8 cellular contexts compared by ENCODE assay signal in the genomic region with DNA sequence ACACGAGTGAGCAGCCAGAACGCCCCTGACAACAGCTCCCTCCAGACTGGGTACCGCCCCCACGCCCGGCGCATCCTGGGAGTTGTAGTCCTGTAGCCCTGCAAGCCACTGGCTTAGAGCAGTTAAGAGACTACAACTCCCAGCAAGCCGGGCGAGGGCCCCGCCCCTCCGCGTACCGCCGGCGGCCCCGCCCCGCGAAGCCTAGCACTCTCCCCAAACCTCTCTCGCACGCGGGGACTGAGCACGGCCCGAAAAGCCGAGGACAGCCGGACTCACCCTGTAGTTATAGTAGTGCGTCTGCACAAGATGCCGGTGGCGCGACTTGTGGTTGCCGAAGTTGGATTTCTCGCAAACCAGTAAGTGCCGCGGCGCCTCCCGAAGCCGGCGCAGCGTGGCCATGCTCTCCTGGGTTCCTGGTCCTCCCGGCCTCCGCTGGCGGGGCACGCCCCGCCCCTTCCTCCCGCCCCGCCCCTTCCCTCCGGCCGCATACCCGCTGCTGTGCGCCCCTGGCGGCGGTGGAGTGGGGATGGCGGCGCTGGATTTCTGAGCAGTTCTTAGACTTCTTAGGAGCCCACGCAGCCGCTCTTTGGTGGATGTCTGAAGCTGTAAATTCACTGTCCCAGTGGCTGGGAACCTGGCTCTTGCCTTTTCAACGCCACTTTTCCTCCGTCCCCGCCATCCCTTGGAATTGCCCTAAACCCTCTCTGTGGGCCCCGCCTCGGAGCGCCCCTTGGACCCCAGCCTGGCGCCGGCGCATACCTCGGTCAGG. TPM values are rescaled to one million over a fixed set of nuclear protein-coding genes. Genes with fewer than 3 reads are reported as not detected.
A peak's percentile ranks its signal among the peaks of the same experiment; 100 is the strongest.
DNase-seq lines count a peak whose midpoint lies in the region; ATAC-seq and TF ChIP-seq lines count a peak whose summit lies in the region.

A gene with protein sequence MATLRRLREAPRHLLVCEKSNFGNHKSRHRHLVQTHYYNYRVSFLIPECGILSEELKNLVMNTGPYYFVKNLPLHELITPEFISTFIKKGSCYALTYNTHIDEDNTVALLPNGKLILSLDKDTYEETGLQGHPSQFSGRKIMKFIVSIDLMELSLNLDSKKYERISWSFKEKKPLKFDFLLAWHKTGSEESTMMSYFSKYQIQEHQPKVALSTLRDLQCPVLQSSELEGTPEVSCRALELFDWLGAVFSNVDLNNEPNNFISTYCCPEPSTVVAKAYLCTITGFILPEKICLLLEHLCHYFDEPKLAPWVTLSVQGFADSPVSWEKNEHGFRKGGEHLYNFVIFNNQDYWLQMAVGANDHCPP (minus strand): TSS at position 434 of the 769 bp plus-strand sequence. CDS start 35 bp downstream, at position 399.

- no peaks in the 10 kb centered on the region for H3K9me3 ChIP-seq in CD4-positive, CD25-positive, alpha-beta regulatory T cell (ENCODE audit: control insufficient read depth in 2 of 2, low read length in 2 of 2)
- H3K9me3 ChIP-seq in duodenal mucosa (ENCODE audit: control insufficient read depth in 1 of 2, low read length in 2 of 2), result no peaks in the 10 kb centered on the region

- H3K9me3 Mint-ChIP-seq in CD4-positive, CD25-positive, alpha-beta regulatory T cell, result no peaks in the 10 kb centered on the region
- H3K9me3 Mint-ChIP-seq in activated CD4-positive, alpha-beta memory T cell treated with anti-CD3 and anti-CD28 coated beads for 36 hours, result no peaks in the 10 kb centered on the region

- WGBS in lower leg skin, 2 donors, result 1% methylated on average over 35 to 37 of the region's 64 CpGs

- peak within 1 kb of the TSS; percentile 60 to 86 for H3K9ac ChIP-seq in duodenal mucosa (ENCODE audit: low read depth in 1 of 2, low read length in 2 of 2)

- peak in 1 of 3 donors; percentile 81 for TF ChIP-seq CTCF in lower leg skin (IDR thresholded peaks at IDR 0.05)

- peaks cover 22% of the 10 kb centered on the region for H3K36me3 Mint-ChIP-seq in CD4-positive, CD25-positive, alpha-beta regulatory T cell
- H3K36me3 Mint-ChIP-seq in activated CD4-positive, alpha-beta memory T cell treated with anti-CD3 and anti-CD28 coated beads for 36 hours, result peaks cover 20% of the 10 kb centered on the region

- H3K4me1 ChIP-seq in CD4-positive, CD25-positive, alpha-beta regulatory T cell (ENCODE audit: control insufficient read depth, insufficient read depth, low read length, poor library complexity, severe bottlenecking), result peaks cover 12% of the 10 kb centered on the region
- H3K4me1 ChIP-seq in duodenal mucosa (ENCODE audit: control insufficient read depth in 1 of 2, insufficient read depth in 2 of 2, low read length in 2 of 2), result peaks cover 0 to 6% of the 10 kb centered on the region in 2 donors

- H3K27ac Mint-ChIP-seq in CD4-positive, CD25-positive, alpha-beta regulatory T cell, result peak within 1 kb of the TSS; percentile 94 to 97 (median 97)
- H3K27ac Mint-ChIP-seq in activated CD4-positive, alpha-beta memory T cell treated with anti-CD3 and anti-CD28 coated beads for 36 hours, result peak within 1 kb of the TSS; percentile 95

- POLR2A ChIA-PET in activated CD4-positive, alpha-beta memory T cell treated with anti-CD3 and anti-CD28 coated beads for 36 hours (lab: Charles Lee), result interaction anchor here (0.7 to 1.2 kb wide), 3 partner anchors 61 to 257 kb away, joined by 3 to 4 read pairs (median 4); a partner anchor contains a TSS

- no peaks in the 10 kb centered on the region for H3K27me3 Mint-ChIP-seq in CD4-positive, CD25-positive, alpha-beta regulatory T cell
- H3K27me3 Mint-ChIP-seq in activated CD4-positive, alpha-beta memory T cell treated with anti-CD3 and anti-CD28 coated beads for 36 hours, result no peaks in the 10 kb centered on the region

- peak within 1 kb of the TSS; percentile 79 for H3K4me3 ChIP-seq in CD4-positive, CD25-positive, alpha-beta regulatory T cell (ENCODE audit: low read depth, low read length)
- H3K4me3 ChIP-seq in duodenal mucosa (ENCODE audit: low read depth in 1 of 2, low read length in 2 of 2), result peak within 1 kb of the TSS; percentile 65 to 91
- peak within 1 kb of the TSS; percentile 42 for H3K4me3 ChIP-seq in lower leg skin (ENCODE audit: low read depth, poor library complexity, severe bottlenecking)

- H3K27me3 ChIP-seq in CD4-positive, CD25-positive, alpha-beta regulatory T cell (ENCODE audit: control insufficient read depth, insufficient read depth, low read length), result no peaks in the 10 kb centered on the region
- H3K27me3 ChIP-seq in duodenal mucosa (ENCODE audit: control insufficient read depth in 1 of 2, insufficient read depth in 2 of 2, low read length in 2 of 2), result no peaks in the 10 kb centered on the region

- CTCF ChIA-PET in activated CD4-positive, alpha-beta memory T cell treated with anti-CD3 and anti-CD28 coated beads for 36 hours (lab: Charles Lee), result interaction anchor here (0.5 to 2.0 kb wide), 7 partner anchors 12 to 202 kb away, joined by 3 to 14 read pairs (median 3); no protein-coding TSS in a partner anchor

- peaks cover 10% of the 10 kb centered on the region for H3K36me3 ChIP-seq in CD4-positive, CD25-positive, alpha-beta regulatory T cell (ENCODE audit: control insufficient read depth, insufficient read depth, low read length)
- H3K36me3 ChIP-seq in duodenal mucosa (ENCODE audit: control insufficient read depth in 1 of 2, insufficient read depth in 2 of 2, low read length in 2 of 2), result peaks cover 0 to 6% of the 10 kb centered on the region in 2 donors

- ATAC-seq in CD4-positive, CD25-positive, alpha-beta regulatory T cell (ENCODE audit: low read depth in 2 of 2), result peak; percentile 96 to 97
- ATAC-seq in GM19395 (IDR thresholded peaks at IDR 0.05; ENCODE audit: unreplicated experiment) (peak; percentile 92), HG03565 (IDR thresholded peaks at IDR 0.05; ENCODE audit: unreplicated experiment) (peak; percentile 96)

- peak within 1 kb of the TSS; percentile 94 to 98 (median 94) for H3K4me3 Mint-ChIP-seq in CD4-positive, CD25-positive, alpha-beta regulatory T cell
- H3K4me3 Mint-ChIP-seq in activated CD4-positive, alpha-beta memory T cell treated with anti-CD3 and anti-CD28 coated beads for 36 hours, result peak within 1 kb of the TSS; percentile 86

- peak; percentile 98 to 99 (median 99) for DNase-seq in CD4-positive, CD25-positive, alpha-beta regulatory T cell
- DNase-seq in NCI-H748 treated with DMSO at 0.1 percent for 48 hours (lab: John Stamatoyannopoulos, UW) (peak; percentile 96), lower leg skin (ENCODE audit: low spot score in 2 of 2) (peak; percentile 95 to 99)
- peak; percentile 99 for DNase-seq in activated CD4-positive, alpha-beta memory T cell treated with anti-CD3 and anti-CD28 coated beads for 36 hours
- DNase-seq in stimulated activated CD4-positive, alpha-beta T cell treated with anti-CD3 and anti-CD28 coated beads, Interleukin-4, amount 100 ng/mL, for 48 hours (ENCODE audit: low read depth in 2 of 2), result peak; percentile 98

- H3K4me1 Mint-ChIP-seq in CD4-positive, CD25-positive, alpha-beta regulatory T cell, result peaks cover 6 to 17% (median 12%) of the 10 kb centered on the region in 4 donors
- H3K4me1 Mint-ChIP-seq in activated CD4-positive, alpha-beta memory T cell treated with anti-CD3 and anti-CD28 coated beads for 36 hours (ENCODE audit: low read depth), result peaks cover 9% of the 10 kb centered on the region

- TF ChIP-seq POLR2A in lower leg skin (IDR thresholded peaks at IDR 0.05), result no peak

- H3K27ac ChIP-seq in CD4-positive, CD25-positive, alpha-beta regulatory T cell (ENCODE audit: insufficient read depth, low read length, poor library complexity, severe bottlenecking), result peak within 1 kb of the TSS; percentile 80
- H3K27ac ChIP-seq in duodenal mucosa (ENCODE audit: low read depth, low read length), result peak within 1 kb of the TSS; percentile 58

- intact Hi-C loops in activated CD4-positive, alpha-beta memory T cell treated with anti-CD3 and anti-CD28 coated beads for 36 hours (cut with micrococcal nuclease), result loop anchor here (1.0 to 5.0 kb wide), 5 partner anchors 61 to 366 kb away; a partner anchor contains a TSS
- intact Hi-C loops in lower leg skin (cut with DNase I; ENCODE audit: low total_unique reads), result no loop called here

RNA-seq across cellular contexts. Expression of the gene that starts here (rescaled TPM):
- total RNA-seq in CD4-positive, CD25-positive, alpha-beta regulatory T cell, result 1.6 TPM
- polyA plus RNA-seq in CD4-positive, CD25-positive, alpha-beta regulatory T cell, result 10 to 100 TPM; 12.9 to 20.2 (median 17.2) TPM
- 1 to 10 TPM; 6.0 to 6.4 TPM for total RNA-seq in activated CD4-positive, alpha-beta memory T cell treated with anti-CD3 and anti-CD28 coated beads for 36 hours
- total RNA-seq in lower leg skin, result 10 to 100 TPM in 1 of 4 donors, 1 to 10 TPM in 3; 3.4 to 12.3 (median 6.8) TPM

Comparison
In these comparisons a context has a peak if more than half of its experiments do, and no peak if none do; other contexts are left out.
1. Peak in every context shown above with its lines: DNase-seq, ATAC-seq, H3K4me3 ChIP-seq and H3K27ac ChIP-seq.